Comparison of ENCODE assay signal across 6 cellular contexts in genomic region chr2:99153921-99154604, GRCh38. TPM values are rescaled to one million over a fixed set of nuclear protein-coding genes. Genes with fewer than 3 reads are reported as not detected.
DNase-seq lines count a peak whose midpoint lies in the region; ATAC-seq and TF ChIP-seq lines count a peak whose summit lies in the region.

No MANE protein-coding gene starts in this region.

- no peak for TF ChIP-seq POLR2A in prostate gland (IDR thresholded peaks at IDR 0.05)

- H3K36me3 ChIP-seq in prostate gland: no peaks in the 10 kb centered on the region

- H3K4me3 ChIP-seq in Jurkat, Clone E6-1 (ENCODE audit: low read length): peak overlapping the region; percentile 89
- H3K4me3 ChIP-seq in choroid plexus epithelial cell (ENCODE audit: low read depth, low read length): peak overlapping the region; percentile 87
- peak overlapping the region; percentile 64 to 74 for H3K4me3 ChIP-seq in prostate gland

- TF ChIP-seq CTCF in choroid plexus epithelial cell (conservative IDR thresholded peaks at IDR 0.05; ENCODE audit: low read depth, low read length) (no peak), prostate gland (IDR thresholded peaks at IDR 0.05) (no peak)

- ATAC-seq in GM21360 (IDR thresholded peaks at IDR 0.05; ENCODE audit: unreplicated experiment): no peak

- intact Hi-C loops in prostate gland (cut with DNase I): no loop called here

- H3K27ac ChIP-seq in prostate gland: peak overlapping the region; percentile 88 to 90

- no peaks in the 10 kb centered on the region for H3K9me3 ChIP-seq in prostate gland

- DNase-seq in Jurkat, Clone E6-1 (ENCODE audit: low read depth, low spot score): no peak
- DNase-seq in choroid plexus epithelial cell (ENCODE audit: low read depth) (peak; percentile 12), prostate gland (ENCODE audit: low spot score) (no peak), NCI-H2107 treated with DMSO at 0.1 percent for 48 hours (lab: John Stamatoyannopoulos, UW; ENCODE audit: unreplicated experiment) (no peak), NCI-H1417 (lab: John Stamatoyannopoulos, UW) (no peak)

- WGBS in prostate gland: 36% methylated on average over 12 of the region's 12 CpGs

- peaks cover 8% of the 10 kb centered on the region for H3K4me1 ChIP-seq in prostate gland (replicated peaks)

- H3K27me3 ChIP-seq in prostate gland (replicated peaks; ENCODE audit: insufficient read depth): no peaks in the 10 kb centered on the region

RNA-seq across cellular contexts. Expression of gene TSGA10, which starts 0.7 kb away (rescaled TPM):
- polyA plus RNA-seq in Jurkat, Clone E6-1 (2012; ENCODE audit: insufficient read depth, insufficient read length): 8.4 TPM
- 10 to 100 TPM; 19.0 to 26.5 TPM for total RNA-seq in prostate gland

RNA-seq across cellular contexts. Expression of gene LIPT1, which starts 0.7 kb away (rescaled TPM):
- 9.0 TPM for polyA plus RNA-seq in Jurkat, Clone E6-1 (2012; ENCODE audit: insufficient read depth, insufficient read length)
- 10 to 100 TPM in 1 of 2 donors, 1 to 10 TPM in 1; 7.3 to 13.1 TPM for total RNA-seq in prostate gland

RNA-seq across cellular contexts. Expression of gene C2orf15, which starts 12.6 kb away (rescaled TPM):
- 3.4 TPM for polyA plus RNA-seq in Jurkat, Clone E6-1 (2012; ENCODE audit: insufficient read depth, insufficient read length)
- 1 to 10 TPM in 1 of 2 donors, not detected in 1; 4.5 TPM for total RNA-seq in prostate gland

RNA-seq across cellular contexts. Expression of gene MITD1, which starts 26.8 kb away (rescaled TPM):
- polyA plus RNA-seq in Jurkat, Clone E6-1 (2012; ENCODE audit: insufficient read depth, insufficient read length): 55.2 TPM
- total RNA-seq in prostate gland: 10 to 100 TPM; 16.0 to 28.7 TPM

RNA-seq across cellular contexts. Expression of gene MRPL30, which starts 26.9 kb away (rescaled TPM):
- 42.9 TPM for polyA plus RNA-seq in Jurkat, Clone E6-1 (2012; ENCODE audit: insufficient read depth, insufficient read length)
- total RNA-seq in prostate gland: 10 to 100 TPM; 24.1 to 37.3 TPM
